Comparison of ENCODE assay signal across 27 cellular contexts in genomic region chr3:124643453-124643852, GRCh38.
"Had no signal": no experiment of that assay in that cellular context is flagged by ENCODE, and none has a peak within 500 bp of the region (broad histone marks: within the 10 kb centered on the region; RNA-seq: fewer than 3 reads in every experiment).

No MANE protein-coding gene starts in this region.

- H2AFZ ChIP-seq: hepatocyte had no signal

- H3K27me3 Mint-ChIP-seq: type B pancreatic cell had no signal

- H3K27ac ChIP-seq: hepatocyte, left lung, lower lobe of right lung, pancreas, prostate gland, skin epidermis, suprapubic skin, thoracic aorta, tibial artery, uterus had no signal

- H3K4me2 ChIP-seq: hepatocyte had no signal

- H3K36me3 ChIP-seq: left lung, lower lobe of right lung, pancreas, prostate gland, suprapubic skin, uterus had no signal

- H3K27ac Mint-ChIP-seq: naive thymus-derived CD8-positive, alpha-beta T cell; stimulated activated naive CD8-positive, alpha-beta T cell treated with anti-CD3 and anti-CD28 coated beads, Interleukin-15, Interleukin-2, amounts not matched to agents 100 ng/mL and 50 ng/mL, for 24 hours; type B pancreatic cell had no signal

- H3K27me3 ChIP-seq: hepatocyte, left lung, pancreas, suprapubic skin, tibial artery, uterus had no signal

- H3K9me3 Mint-ChIP-seq: stimulated activated naive CD8-positive, alpha-beta T cell treated with anti-CD3 and anti-CD28 coated beads, Interleukin-15, Interleukin-2, amounts not matched to agents 100 ng/mL and 50 ng/mL, for 24 hours; type B pancreatic cell had no signal

- ATAC-seq: left cardiac atrium; left lung; lower lobe of right lung; naive thymus-derived CD8-positive, alpha-beta T cell; pancreas; right cardiac atrium; sciatic nerve had no signal

- H3K9me3 ChIP-seq: left lung, lower lobe of right lung, pancreas, prostate gland, suprapubic skin, thoracic aorta, tibial artery, uterus had no signal

- DNase-seq: islet precursor cell; left cardiac atrium; left lung; lower lobe of right lung; mammary epithelial cell; mesenchymal stem cell; naive thymus-derived CD8-positive, alpha-beta T cell; nucleus accumbens; pancreas; posterior cingulate gyrus; retina; right cardiac atrium; stimulated activated CD4-positive, alpha-beta T cell treated with anti-CD3 and anti-CD28 coated beads, Interleukin-12 subunit alpha, Interleukin-12 subunit beta, amount 100 ng/mL, for 4 hours; stimulated activated CD4-positive, alpha-beta T cell treated with anti-CD3 and anti-CD28 coated beads, Interleukin-15, amount 100 ng/mL, for 24 hours; stimulated activated CD4-positive, alpha-beta T cell treated with anti-CD3 and anti-CD28 coated beads, Interleukin-2, amount 100 ng/mL, for 24 hours; stimulated activated CD4-positive, alpha-beta T cell treated with anti-CD3 and anti-CD28 coated beads, Interleukin-4, amount 100 ng/mL, for 1 hour; stimulated activated naive CD4-positive, alpha-beta T cell; tibial artery; uterus had no signal

- FAIRE-seq: pancreas had no signal

- H3K4me3 ChIP-seq: hepatocyte, left lung, lower lobe of right lung, pancreas, prostate gland, skin epidermis, suprapubic skin, thoracic aorta, tibial artery, uterus had no signal

- H3K4me3 Mint-ChIP-seq: naive thymus-derived CD8-positive, alpha-beta T cell; stimulated activated naive CD8-positive, alpha-beta T cell treated with anti-CD3 and anti-CD28 coated beads, Interleukin-15, Interleukin-2, amounts not matched to agents 100 ng/mL and 50 ng/mL, for 24 hours; type B pancreatic cell had no signal

- H3K4me1 ChIP-seq: left lung, lower lobe of right lung, pancreas, prostate gland, suprapubic skin, tibial artery, uterus had no signal
